Comparison of ENCODE assay signal across 8 cellular contexts in genomic region chr10:104254493-104255243, GRCh38. TPM values are rescaled to one million over a fixed set of nuclear protein-coding genes. Genes with fewer than 3 reads are reported as not detected.
DNase-seq lines count a peak whose midpoint lies in the region; ATAC-seq, FAIRE-seq and TF ChIP-seq lines count a peak whose summit lies in the region.

GSTO1 (plus strand) TSS chr10:104254892; CDS start chr10:104254929, 37 bp downstream.

- H3K18ac ChIP-seq in mesenchymal stem cell (ENCODE audit: low read depth in 1 of 2, low read length in 2 of 2) = peak within 1 kb of the TSS; percentile 98 to 100

- FAIRE-seq in GM18507 (lab: Jason Lieb, UNC) = peak; percentile 64

- no peaks in the 10 kb centered on the region for H3K9me3 ChIP-seq in mesenchymal stem cell (ENCODE audit: control insufficient read depth, low read length)

- no peaks in the 10 kb centered on the region for H3K27me3 ChIP-seq in mesenchymal stem cell (ENCODE audit: control insufficient read depth in 1 of 2, insufficient read depth in 1 of 2, low read length in 2 of 2)

- peak within 1 kb of the TSS; percentile 94 to 100 for H3K14ac ChIP-seq in mesenchymal stem cell (ENCODE audit: low read length in 2 of 2)

- peak within 1 kb of the TSS; percentile 83 for H2BK5ac ChIP-seq in mesenchymal stem cell (ENCODE audit: low read depth, low read length, poor library complexity, severe bottlenecking)

- H2AFZ ChIP-seq in mesenchymal stem cell (ENCODE audit: low read depth, low read length) = peak within 1 kb of the TSS; percentile 89

- H3K9ac ChIP-seq in mesenchymal stem cell (ENCODE audit: low read length) = peak within 1 kb of the TSS; percentile 100

- H2BK12ac ChIP-seq in mesenchymal stem cell (ENCODE audit: low read length in 2 of 2) = peak within 1 kb of the TSS; percentile 96 to 99

- peak within 1 kb of the TSS; percentile 96 for H4K8ac ChIP-seq in mesenchymal stem cell (ENCODE audit: low read length)

- H3K27me3 Mint-ChIP-seq in endothelial cell (ENCODE audit: unreplicated experiment) = peaks cover 10% of the 10 kb centered on the region

- 1% methylated on average over 61 of the region's 63 CpGs for WGBS in mesenchymal stem cell

- H3K23ac ChIP-seq in mesenchymal stem cell (ENCODE audit: low read length in 2 of 2) = peak within 1 kb of the TSS in 1 of 2 experiments; percentile 94

- H2BK120ac ChIP-seq in mesenchymal stem cell (ENCODE audit: low read depth, low read length) = peak within 1 kb of the TSS; percentile 97

- DNase-seq in GM18507 (ENCODE audit: extremely low spot score, insufficient read length, low read depth) (peak; percentile 63), NOMO-1 (lab: John Stamatoyannopoulos, UW; ENCODE audit: unreplicated experiment in 2 of 2) (peak; percentile 55 to 76), endothelial cell (ENCODE audit: low spot score) (peak; percentile 40), mesenchymal stem cell (peak; percentile 75)
- peak; percentile 79 for DNase-seq in activated CD8-positive, alpha-beta memory T cell treated with anti-CD3 and anti-CD28 coated beads, Interleukin-2, amount 50 U/mL, for 48 hours
- peak in 5 of 6 experiments; percentile 17 to 48 (median 34) for DNase-seq in stimulated activated naive CD4-positive, alpha-beta T cell (lab: John Stamatoyannopoulos, UW)

- no peaks in the 10 kb centered on the region for H3K9me3 Mint-ChIP-seq in endothelial cell (ENCODE audit: unreplicated experiment)

- H3K4me1 Mint-ChIP-seq in endothelial cell (ENCODE audit: unreplicated experiment) = peaks cover 37% of the 10 kb centered on the region

- peaks cover 9 to 38% of the 10 kb centered on the region in 2 experiments for H3K36me3 ChIP-seq in mesenchymal stem cell (ENCODE audit: control insufficient read depth in 1 of 2, insufficient read depth in 2 of 2, low read depth in 1 of 2, low read length in 2 of 2)

- H3K4me1 ChIP-seq in mesenchymal stem cell (ENCODE audit: control insufficient read depth, insufficient read depth, low read depth, low read length) = peaks cover 6% of the 10 kb centered on the region

- peak within 1 kb of the TSS; percentile 99 to 100 for H3K4ac ChIP-seq in mesenchymal stem cell (ENCODE audit: low read depth in 1 of 2, low read length in 2 of 2)

- H3K4me2 ChIP-seq in mesenchymal stem cell (ENCODE audit: low read length, poor library complexity, severe bottlenecking) = peak within 1 kb of the TSS; percentile 88

- H3K27ac ChIP-seq in 22Rv1 = peak within 1 kb of the TSS; percentile 56
- peak within 1 kb of the TSS; percentile 86 for H3K27ac ChIP-seq in mesenchymal stem cell (ENCODE audit: low read length, poor library complexity, severe bottlenecking)

- TF ChIP-seq CTCF in 22Rv1 (IDR thresholded peaks at IDR 0.05) (peak; percentile 10; the same call in 1 of the 2 replicates), endothelial cell (IDR thresholded peaks at IDR 0.05; ENCODE audit: unreplicated experiment) (no peak)

- peaks cover 2% of the 10 kb centered on the region for H3K79me1 ChIP-seq in mesenchymal stem cell (replicated peaks; ENCODE audit: low read length, poor library complexity, severe bottlenecking)

- H3K27ac Mint-ChIP-seq in endothelial cell (ENCODE audit: unreplicated experiment) = peak within 1 kb of the TSS; percentile 95

- peak within 1 kb of the TSS; percentile 91 for H2BK15ac ChIP-seq in mesenchymal stem cell (ENCODE audit: low read depth, poor library complexity, severe bottlenecking)

- peak; percentile 74 for ATAC-seq in HG02973 (IDR thresholded peaks at IDR 0.05; ENCODE audit: unreplicated experiment)

- H4K91ac ChIP-seq in mesenchymal stem cell (ENCODE audit: low read length) = peak within 1 kb of the TSS; percentile 99

- peaks cover 5% of the 10 kb centered on the region for H3K36me3 Mint-ChIP-seq in endothelial cell (ENCODE audit: low read depth, unreplicated experiment)

- H2AK5ac ChIP-seq in mesenchymal stem cell (ENCODE audit: low read length, severe bottlenecking) = peak within 1 kb of the TSS; percentile 19

- H3K4me3 Mint-ChIP-seq in endothelial cell (ENCODE audit: unreplicated experiment) = peak within 1 kb of the TSS; percentile 97

- H3K4me3 ChIP-seq in mesenchymal stem cell (ENCODE audit: insufficient read depth in 1 of 2, low read depth in 1 of 2, low read length in 2 of 2) = peak within 1 kb of the TSS; percentile 91 to 95

RNA-seq across cellular contexts. Expression of gene GSTO1, which starts in this region (rescaled TPM):
- 121 TPM for total RNA-seq in endothelial cell (ENCODE audit: unreplicated experiment)
- 324 TPM for polyA plus RNA-seq in mesenchymal stem cell (2013, experiment 1 of 2)
- 340 TPM for polyA plus RNA-seq in mesenchymal stem cell (2013, experiment 2 of 2)

Comparison
In these comparisons a context has a peak if more than half of its experiments do, and no peak if none do; other contexts are left out.
1. Peak in every context shown above with its lines: DNase-seq, ATAC-seq, H3K4me3 ChIP-seq and H3K27ac ChIP-seq.